In the genomic region with DNA sequence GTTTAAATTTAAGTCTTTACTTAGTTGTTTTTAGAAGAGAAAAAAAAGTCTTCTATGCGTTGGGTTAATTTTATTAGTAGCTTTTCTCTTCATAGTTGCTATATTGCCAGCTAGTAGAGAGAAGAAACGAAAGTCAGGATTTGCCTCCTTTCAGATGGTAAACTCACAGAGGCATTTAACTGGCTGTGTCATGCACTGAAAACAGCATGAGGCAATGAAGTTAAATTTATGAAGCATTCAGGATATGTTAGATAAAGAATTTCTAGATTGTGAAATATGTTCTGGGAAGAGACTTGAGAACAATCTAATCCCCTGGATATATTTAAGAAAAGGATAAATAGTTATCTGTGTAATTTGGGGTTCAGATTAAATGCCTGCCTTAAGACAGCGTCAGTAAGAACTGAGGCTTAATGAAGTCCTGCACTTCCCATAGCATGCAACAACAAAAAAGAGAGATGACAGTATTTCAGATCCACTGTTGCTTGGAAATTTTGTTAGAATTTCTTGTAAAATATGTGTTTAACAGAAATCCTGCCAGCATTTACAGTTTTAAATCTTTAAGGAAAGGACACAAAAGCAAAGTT, we compare ENCODE assay signal across 14 cellular contexts. TPM values are rescaled to one million over a fixed set of nuclear protein-coding genes. Genes with fewer than 3 reads are reported as not detected.
DNase-seq lines count a peak whose midpoint lies in the region; ATAC-seq and TF ChIP-seq lines count a peak whose summit lies in the region.
"Had no signal": no experiment of that assay in that cellular context is flagged by ENCODE, and none has a peak within 500 bp of the region (broad histone marks: within the 10 kb centered on the region; RNA-seq: fewer than 3 reads in every experiment).

No MANE protein-coding gene starts in this region.

- TF ChIP-seq POLR2A in adrenal gland (IDR thresholded peaks at IDR 0.05) = peak in 1 of 2 donors; percentile 55

- no peaks in the 10 kb centered on the region for H3K9me3 Mint-ChIP-seq in activated CD8-positive, alpha-beta T cell treated with anti-CD3 and anti-CD28 coated beads for 36 hours
- H3K9me3 Mint-ChIP-seq in glutamatergic neuron (ENCODE audit: unreplicated experiment) = no peaks in the 10 kb centered on the region

- 34 to 42% (median 39%) methylated on average over 3 of the region's 3 CpGs for WGBS in adrenal gland, 4 donors
- 17 to 34% (median 25%) methylated on average over 3 of the region's 3 CpGs for WGBS in psoas muscle, 3 donors

- H3K27ac ChIP-seq in adrenal gland = peak overlapping the region in 4 of 5 donors; percentile 27 to 59 (median 47)
- peak overlapping the region; percentile 12 to 22 for H3K27ac ChIP-seq in right atrium auricular region
- peak overlapping the region; percentile 74 for H3K27ac ChIP-seq in psoas muscle
- H3K27ac ChIP-seq in foreskin keratinocyte = no peak overlapping the region
- H3K27ac ChIP-seq: C4-2B, cardiac muscle cell had no signal

- CTCF ChIA-PET in activated CD8-positive, alpha-beta T cell treated with anti-CD3 and anti-CD28 coated beads for 36 hours (lab: Charles Lee) = interaction anchor here (1.2 kb wide), 1 partner anchor 134 kb away, joined by 5 read pairs; no protein-coding TSS in a partner anchor

- DNase-seq in AG20443 (ENCODE audit: low spot score) (peak; percentile 28), adrenal gland (peak in 1 of 7 donors; percentile 35), right atrium auricular region (ENCODE audit: low spot score) (no peak), psoas muscle (no peak), foreskin keratinocyte (no peak), activated gamma-delta T cell treated with Interleukin-2 at 50 U/mL for 16 hours (no peak), glutamatergic neuron (no peak)
- DNase-seq in activated CD8-positive, alpha-beta T cell treated with anti-CD3 and anti-CD28 coated beads for 36 hours = no peak
- DNase-seq: activated CD8-positive, alpha-beta T cell treated with anti-CD3 and anti-CD28 coated beads, Interleukin-2, amount 10 ng/mL, durations not matched to agents 7 days and 5 days; NCI-H1930; stimulated activated CD4-positive, alpha-beta T cell treated with anti-CD3 and anti-CD28 coated beads, Interleukin-2, amount 100 ng/mL, for 24 hours had no signal

- peaks cover 4% of the 10 kb centered on the region for H3K4me1 Mint-ChIP-seq in activated CD8-positive, alpha-beta T cell treated with anti-CD3 and anti-CD28 coated beads for 36 hours (ENCODE audit: low read depth)
- H3K4me1 Mint-ChIP-seq in glutamatergic neuron (ENCODE audit: low read depth, unreplicated experiment) = peaks cover 6% of the 10 kb centered on the region

- H3K27me3 Mint-ChIP-seq in activated CD8-positive, alpha-beta T cell treated with anti-CD3 and anti-CD28 coated beads for 36 hours = no peaks in the 10 kb centered on the region
- H3K27me3 Mint-ChIP-seq in glutamatergic neuron (ENCODE audit: unreplicated experiment) = no peaks in the 10 kb centered on the region

- no peaks in the 10 kb centered on the region for H3K36me3 Mint-ChIP-seq in activated CD8-positive, alpha-beta T cell treated with anti-CD3 and anti-CD28 coated beads for 36 hours (ENCODE audit: low read depth)
- H3K36me3 Mint-ChIP-seq in glutamatergic neuron (ENCODE audit: unreplicated experiment) = no peaks in the 10 kb centered on the region

- H3K4me3 Mint-ChIP-seq in activated CD8-positive, alpha-beta T cell treated with anti-CD3 and anti-CD28 coated beads for 36 hours = no peak overlapping the region
- no peak overlapping the region for H3K4me3 Mint-ChIP-seq in glutamatergic neuron (ENCODE audit: unreplicated experiment)
- H3K4me3 Mint-ChIP-seq: activated CD8-positive, alpha-beta T cell treated with anti-CD3 and anti-CD28 coated beads, Interleukin-2, amount 10 ng/mL, durations not matched to agents 7 days and 5 days had no signal

- TF ChIP-seq CTCF in adrenal gland (IDR thresholded peaks at IDR 0.05) (no peak), right atrium auricular region (IDR thresholded peaks at IDR 0.05) (no peak), psoas muscle (IDR thresholded peaks at IDR 0.05) (no peak), foreskin keratinocyte (conservative IDR thresholded peaks at IDR 0.05) (no peak), glutamatergic neuron (IDR thresholded peaks at IDR 0.05; ENCODE audit: partially characterized antibody, unreplicated experiment) (no peak)
- no peak for TF ChIP-seq CTCF in activated CD8-positive, alpha-beta T cell treated with anti-CD3 and anti-CD28 coated beads for 36 hours (IDR thresholded peaks at IDR 0.05)

- no peak overlapping the region for H3K27ac Mint-ChIP-seq in activated CD8-positive, alpha-beta T cell treated with anti-CD3 and anti-CD28 coated beads for 36 hours
- H3K27ac Mint-ChIP-seq in glutamatergic neuron (ENCODE audit: unreplicated experiment) = no peak overlapping the region
- H3K27ac Mint-ChIP-seq: activated CD8-positive, alpha-beta T cell treated with anti-CD3 and anti-CD28 coated beads, Interleukin-2, amount 10 ng/mL, durations not matched to agents 7 days and 5 days had no signal

- ATAC-seq in psoas muscle (peak; percentile 75 to 87 (median 76)), foreskin keratinocyte (no peak)
- no peak for ATAC-seq in activated CD8-positive, alpha-beta T cell treated with anti-CD3 and anti-CD28 coated beads for 36 hours
- ATAC-seq: activated CD8-positive, alpha-beta T cell treated with anti-CD3 and anti-CD28 coated beads, Interleukin-2, amount 10 ng/mL, durations not matched to agents 7 days and 5 days had no signal

- POLR2A ChIA-PET in activated CD8-positive, alpha-beta T cell treated with anti-CD3 and anti-CD28 coated beads for 36 hours (lab: Charles Lee) = no interaction called here

- H3K27me3 ChIP-seq in adrenal gland = no peaks in the 10 kb centered on the region
- H3K27me3 ChIP-seq in right atrium auricular region = no peaks in the 10 kb centered on the region
- H3K27me3 ChIP-seq in psoas muscle (ENCODE audit: insufficient read depth in 3 of 3, low read length in 2 of 3) = no peaks in the 10 kb centered on the region
- H3K27me3 ChIP-seq in foreskin keratinocyte = no peaks in the 10 kb centered on the region
- H3K27me3 ChIP-seq: cardiac muscle cell had no signal

- intact Hi-C loops in adrenal gland (cut with DNase I) = no loop called here
- intact Hi-C loops in psoas muscle (cut with DNase I) = loop anchor here in 1 of 2 donors (10.0 kb wide), 2 partner anchors 136 to 334 kb away; no protein-coding TSS in a partner anchor
- intact Hi-C loops in activated CD8-positive, alpha-beta T cell treated with anti-CD3 and anti-CD28 coated beads for 36 hours (cut with micrococcal nuclease) = no loop called here

- H3K9me3 ChIP-seq in adrenal gland (replicated peaks in 1 of 3) (no peaks in the 10 kb centered on the region), right atrium auricular region (no peaks in the 10 kb centered on the region), psoas muscle (no peaks in the 10 kb centered on the region)

- H3K36me3 ChIP-seq in adrenal gland (replicated peaks in 1 of 2) = no peaks in the 10 kb centered on the region
- no peaks in the 10 kb centered on the region for H3K36me3 ChIP-seq in right atrium auricular region
- peaks cover 0 to 5% of the 10 kb centered on the region in 2 donors for H3K36me3 ChIP-seq in psoas muscle (ENCODE audit: insufficient read depth in 1 of 2, low read depth in 1 of 2)
- H3K36me3 ChIP-seq: cardiac muscle cell had no signal

- H3K4me1 ChIP-seq in adrenal gland (replicated peaks in 1 of 2) = peaks cover 15 to 36% of the 10 kb centered on the region in 2 donors
- H3K4me1 ChIP-seq in right atrium auricular region = peaks cover 0 to 12% of the 10 kb centered on the region in 2 donors
- peaks cover 15% of the 10 kb centered on the region for H3K4me1 ChIP-seq in psoas muscle
- H3K4me1 ChIP-seq in foreskin keratinocyte = no peaks in the 10 kb centered on the region

- H3K4me3 ChIP-seq in adrenal gland (peak overlapping the region in 1 of 4 donors; percentile 47), right atrium auricular region (peak overlapping the region; percentile 14 to 33), psoas muscle (peak overlapping the region; percentile 72)
- H3K4me3 ChIP-seq: cardiac muscle cell had no signal

RNA-seq across cellular contexts. Expression of a gene that starts 1.7 kb away (rescaled TPM):
- total RNA-seq in adrenal gland (100 to 1,000 TPM in 1 of 8 donors, 10 to 100 TPM in 7; 59.9 to 106 (median 69.9) TPM), right atrium auricular region (10 to 100 TPM; 19.0 to 29.6 TPM), psoas muscle (10 to 100 TPM; 25.3 to 46.9 (median 42.2) TPM), foreskin keratinocyte (not detected in 2 replicates), glutamatergic neuron (ENCODE audit: unreplicated experiment) (not detected)
- polyA plus RNA-seq in adrenal gland (10 to 100 TPM in 2 of 3 donors, 1 to 10 TPM in 1; 8.3 to 81.1 (median 21.4) TPM), psoas muscle (10 to 100 TPM; 12.9 to 52.4 (median 26.1) TPM), foreskin keratinocyte (not detected in 2 replicates)
- total RNA-seq in activated CD8-positive, alpha-beta T cell treated with anti-CD3 and anti-CD28 coated beads for 36 hours = not detected
- total RNA-seq: activated CD8-positive, alpha-beta T cell treated with anti-CD3 and anti-CD28 coated beads, Interleukin-2, amount 10 ng/mL, durations not matched to agents 7 days and 5 days; cardiac muscle cell had no signal
- polyA plus RNA-seq: cardiac muscle cell, keratinocyte had no signal

Comparison
In these comparisons a context has a peak if more than half of its experiments do, and no peak if none do; other contexts are left out.
1. ATAC-seq: peak in psoas muscle (4 of 4); none in activated CD8-positive, alpha-beta T cell treated with anti-CD3 and anti-CD28 coated beads for 36 hours (single experiment) and foreskin keratinocyte (single experiment).
2. RNA of a gene that starts 1.7 kb away (total RNA-seq): 59.9 to 106 TPM in adrenal gland, 25.3 to 46.9 TPM in psoas muscle and 19.0 to 29.6 TPM in right atrium auricular region; not detected in activated CD8-positive, alpha-beta T cell treated with anti-CD3 and anti-CD28 coated beads for 36 hours, not detected in foreskin keratinocyte and not detected in glutamatergic neuron (single experiment); every median in the first group is over 10 times any median in the second.